ENCODE assay signal across 1 cellular context in genomic region chr19:29855087-29855486, GRCh38.
TF ChIP-seq lines count a peak whose summit lies in the region.

No MANE protein-coding gene starts in this region.

TF ChIP-seq in endothelial cell of umbilical vein, 7 proteins besides CTCF, POLR2A, EP300 and RAD21:
- TF ChIP-seq GATA2 (IDR thresholded peaks at IDR 0.05; ENCODE audit: insufficient read depth, insufficient read length, low read depth, low read length) (no peak), EZH2 (IDR thresholded peaks at IDR 0.05; ENCODE audit: borderline replicate concordance, low read depth, low read length, severe bottlenecking) (no peak), POLR2AphosphoS5 (IDR thresholded peaks at IDR 0.05; ENCODE audit: insufficient read depth, low read depth, low read length) (no peak), FOS (IDR thresholded peaks at IDR 0.05; ENCODE audit: borderline replicate concordance, insufficient read depth, low read length) (no peak)
